8 cellular contexts compared by ENCODE assay signal in the genomic region with DNA sequence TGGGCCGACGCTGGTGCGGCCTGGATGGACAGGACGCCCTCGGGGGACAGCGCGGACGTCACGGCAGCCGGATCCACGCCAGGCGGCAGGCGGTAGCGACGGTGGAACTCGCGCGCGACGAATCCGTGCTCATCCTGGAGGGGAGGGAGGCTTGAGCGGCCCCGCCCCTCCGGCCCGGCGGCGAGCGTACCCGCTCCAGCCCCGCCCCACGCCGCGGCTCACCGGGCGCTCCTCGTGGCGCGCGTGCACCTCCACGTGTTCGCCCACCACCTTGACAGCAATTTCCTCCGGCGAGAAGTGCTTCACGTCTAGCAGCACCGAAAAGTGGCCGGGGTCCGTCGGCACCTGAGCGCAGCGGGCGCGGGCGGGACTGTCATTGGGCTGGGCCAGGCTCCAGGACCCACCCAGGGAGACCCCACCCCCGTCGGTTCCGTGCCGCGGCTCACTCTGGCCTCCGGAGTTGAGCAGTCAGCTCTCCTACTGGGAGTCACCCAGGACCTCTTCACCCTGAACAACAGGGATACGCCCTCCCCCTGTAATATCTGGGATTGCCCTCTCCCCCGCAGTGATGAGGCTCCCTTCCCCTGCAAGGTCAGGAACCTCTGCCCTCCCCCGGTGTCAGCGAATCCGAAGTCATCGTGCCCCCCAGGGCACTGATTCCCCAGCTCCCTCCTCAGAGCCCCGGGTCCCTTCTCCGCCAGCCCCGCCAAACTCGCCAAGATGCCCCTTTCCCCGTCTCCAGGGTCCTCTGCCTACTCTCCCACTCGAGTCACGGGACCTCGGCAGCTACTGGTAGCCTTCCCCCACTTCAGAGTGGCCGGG. TPM values are rescaled to one million over a fixed set of nuclear protein-coding genes. Genes with fewer than 3 reads are reported as not detected.
DNase-seq lines count a peak whose midpoint lies in the region; ATAC-seq and TF ChIP-seq lines count a peak whose summit lies in the region.

No MANE protein-coding gene starts in this region.

- H3K27ac Mint-ChIP-seq in activated naive CD8-positive, alpha-beta T cell treated with anti-CD3 and anti-CD28 coated beads, Interleukin-2, amount 10 ng/mL, durations not matched to agents 7 days and 5 days: peak overlapping the region; percentile 21

- peaks cover 3% of the 10 kb centered on the region for H3K27me3 Mint-ChIP-seq in activated naive CD8-positive, alpha-beta T cell treated with anti-CD3 and anti-CD28 coated beads, Interleukin-2, amount 10 ng/mL, durations not matched to agents 7 days and 5 days

- intact Hi-C loops in spleen (cut with DNase I; ENCODE audit: low total_unique reads): no loop called here

- peak; percentile 70 for DNase-seq in activated naive CD8-positive, alpha-beta T cell treated with anti-CD3 and anti-CD28 coated beads, Interleukin-2, amount 10 ng/mL, durations not matched to agents 7 days and 5 days
- DNase-seq in spleen: peak; percentile 83
- no peak for DNase-seq in NCI-H128 (lab: John Stamatoyannopoulos, UW; ENCODE audit: unreplicated experiment)
- DNase-seq in SHP77 treated with DMSO at 0.1 percent for 48 hours (lab: John Stamatoyannopoulos, UW): no peak
- DNase-seq in NCI-H1048 (lab: John Stamatoyannopoulos, UW): no peak

- H3K27ac ChIP-seq in HUES64 (ENCODE audit: low read depth, low read length) (no peak overlapping the region), spleen (peak overlapping the region in 6 of 8 donors; percentile 12 to 98 (median 96))

- H3K36me3 ChIP-seq in HUES64 (ENCODE audit: insufficient read depth, low read length): peaks cover 9% of the 10 kb centered on the region
- H3K36me3 ChIP-seq in spleen: peaks cover 0 to 53% (median 29%) of the 10 kb centered on the region in 6 donors

- TF ChIP-seq CTCF in spleen (IDR thresholded peaks at IDR 0.05 in 8 of 11, conservative IDR thresholded peaks at IDR 0.05 in 3 of 11): no peak

- no peak for ATAC-seq in activated naive CD8-positive, alpha-beta T cell treated with anti-CD3 and anti-CD28 coated beads, Interleukin-2, amount 10 ng/mL, durations not matched to agents 7 days and 5 days (ENCODE audit: low read depth)
- ATAC-seq in HG03565 (IDR thresholded peaks at IDR 0.05; ENCODE audit: unreplicated experiment): no peak

- no peaks in the 10 kb centered on the region for H3K9me3 ChIP-seq in HUES64 (ENCODE audit: insufficient read depth, low read depth, low read length)
- no peaks in the 10 kb centered on the region for H3K9me3 ChIP-seq in spleen

- H3K36me3 Mint-ChIP-seq in activated naive CD8-positive, alpha-beta T cell treated with anti-CD3 and anti-CD28 coated beads, Interleukin-2, amount 10 ng/mL, durations not matched to agents 7 days and 5 days: peaks cover 19% of the 10 kb centered on the region

- peak overlapping the region; percentile 3; the same call in 1 of the 2 replicates for H3K9ac ChIP-seq in HUES64 (ENCODE audit: low read depth, low read length)

- H3K4me1 Mint-ChIP-seq in activated naive CD8-positive, alpha-beta T cell treated with anti-CD3 and anti-CD28 coated beads, Interleukin-2, amount 10 ng/mL, durations not matched to agents 7 days and 5 days: peaks cover 20% of the 10 kb centered on the region

- no peak for TF ChIP-seq POLR2A in spleen (IDR thresholded peaks at IDR 0.05)

- peaks cover 19% of the 10 kb centered on the region for H3K27me3 ChIP-seq in HUES64 (ENCODE audit: insufficient read depth, low read length)
- H3K27me3 ChIP-seq in spleen (replicated peaks in 1 of 7): peaks cover 0 to 23% (median 4%) of the 10 kb centered on the region in 7 donors

- H3K4me3 ChIP-seq in HUES64 (ENCODE audit: low read length) (peak overlapping the region; percentile 56), iPS-11a (ENCODE audit: low read depth, low read length) (peak overlapping the region; percentile 37), spleen (peak overlapping the region in 6 of 8 donors; percentile 21 to 94 (median 59))

- POLR2A ChIA-PET in activated naive CD8-positive, alpha-beta T cell treated with anti-CD3 and anti-CD28 coated beads, Interleukin-2, amount 10 ng/mL, durations not matched to agents 7 days and 5 days (lab: Charles Lee): interaction anchor here (1.9 to 2.7 kb wide), 4 partner anchors 11 to 43 kb away, joined by 7 to 17 read pairs (median 12); partner anchors contain the start of genes IGFLR1, PSENEN and U2AF1L4

- no peaks in the 10 kb centered on the region for H3K9me3 Mint-ChIP-seq in activated naive CD8-positive, alpha-beta T cell treated with anti-CD3 and anti-CD28 coated beads, Interleukin-2, amount 10 ng/mL, durations not matched to agents 7 days and 5 days

- peaks cover 9% of the 10 kb centered on the region; the same call in 1 of the 2 replicates for H3K4me1 ChIP-seq in HUES64 (ENCODE audit: insufficient read depth, low read length)
- H3K4me1 ChIP-seq in spleen: peaks cover 25 to 56% (median 40%) of the 10 kb centered on the region in 6 donors

- 7% methylated on average over 74 of the region's 74 CpGs for WGBS in HUES64
- 14 to 32% (median 29%) methylated on average over 31 to 74 of the region's 74 CpGs for WGBS in spleen, 5 donors

- H3K4me3 Mint-ChIP-seq in activated naive CD8-positive, alpha-beta T cell treated with anti-CD3 and anti-CD28 coated beads, Interleukin-2, amount 10 ng/mL, durations not matched to agents 7 days and 5 days: peak overlapping the region; percentile 58

RNA-seq across cellular contexts. Expression of gene HSPB6, which starts 1.1 kb away (rescaled TPM):
- 0.30 TPM for polyA plus RNA-seq in HUES64 (2013, experiment 1 of 2)
- 0.63 TPM for polyA plus RNA-seq in HUES64 (2013, experiment 2 of 2)
- under 1 TPM in 1 of 2 experiments, not detected in 1; 0.36 TPM for total RNA-seq in activated naive CD8-positive, alpha-beta T cell treated with anti-CD3 and anti-CD28 coated beads, Interleukin-2, amount 10 ng/mL, durations not matched to agents 7 days and 5 days
- total RNA-seq in spleen: 1 to 10 TPM; 2.1 to 5.9 (median 4.3) TPM
- 10 to 100 TPM in 1 of 3 donors, 1 to 10 TPM in 2; 2.9 to 11.0 (median 5.8) TPM for polyA plus RNA-seq in spleen

RNA-seq across cellular contexts. Expression of gene PROSER3, which starts 2.2 kb away (rescaled TPM):
- 13.1 TPM for polyA plus RNA-seq in HUES64 (2013, experiment 1 of 2)
- polyA plus RNA-seq in HUES64 (2013, experiment 2 of 2): 21.7 TPM
- total RNA-seq in activated naive CD8-positive, alpha-beta T cell treated with anti-CD3 and anti-CD28 coated beads, Interleukin-2, amount 10 ng/mL, durations not matched to agents 7 days and 5 days: 10 to 100 TPM; 53.0 to 59.9 TPM
- total RNA-seq in spleen: 10 to 100 TPM in 6 of 7 donors, 1 to 10 TPM in 1; 6.6 to 25.2 (median 16.3) TPM
- polyA plus RNA-seq in spleen: 1 to 10 TPM; 2.0 to 8.4 (median 2.1) TPM

RNA-seq across cellular contexts. Expression of gene LIN37, which starts 7.4 kb away (rescaled TPM):
- 2.3 TPM for polyA plus RNA-seq in HUES64 (2013, experiment 1 of 2)
- 3.3 TPM for polyA plus RNA-seq in HUES64 (2013, experiment 2 of 2)
- 10 to 100 TPM; 18.3 to 22.4 TPM for total RNA-seq in activated naive CD8-positive, alpha-beta T cell treated with anti-CD3 and anti-CD28 coated beads, Interleukin-2, amount 10 ng/mL, durations not matched to agents 7 days and 5 days
- total RNA-seq in spleen: 10 to 100 TPM in 5 of 7 donors, 1 to 10 TPM in 2; 7.0 to 19.5 (median 10.7) TPM
- 10 to 100 TPM; 13.7 to 28.5 (median 18.5) TPM for polyA plus RNA-seq in spleen

RNA-seq across cellular contexts. Expression of gene PSENEN, which starts 10.3 kb away (rescaled TPM):
- 54.2 TPM for polyA plus RNA-seq in HUES64 (2013, experiment 1 of 2)
- 56.0 TPM for polyA plus RNA-seq in HUES64 (2013, experiment 2 of 2)
- total RNA-seq in activated naive CD8-positive, alpha-beta T cell treated with anti-CD3 and anti-CD28 coated beads, Interleukin-2, amount 10 ng/mL, durations not matched to agents 7 days and 5 days: 10 to 100 TPM; 35.7 to 36.3 TPM
- total RNA-seq in spleen: 10 to 100 TPM; 37.5 to 55.7 (median 47.6) TPM
- polyA plus RNA-seq in spleen: 10 to 100 TPM; 61.9 to 71.3 (median 62.1) TPM

RNA-seq across cellular contexts. Expression of gene U2AF1L4, which starts 10.5 kb away (rescaled TPM):
- polyA plus RNA-seq in HUES64 (2013, experiment 1 of 2): 11.7 TPM
- 11.4 TPM for polyA plus RNA-seq in HUES64 (2013, experiment 2 of 2)
- 10 to 100 TPM; 31.9 to 33.1 TPM for total RNA-seq in activated naive CD8-positive, alpha-beta T cell treated with anti-CD3 and anti-CD28 coated beads, Interleukin-2, amount 10 ng/mL, durations not matched to agents 7 days and 5 days
- total RNA-seq in spleen: 10 to 100 TPM; 27.3 to 65.1 (median 29.7) TPM
- polyA plus RNA-seq in spleen: 10 to 100 TPM; 27.2 to 96.5 (median 60.7) TPM

Comparison
In these comparisons a context has a peak if more than half of its experiments do, and no peak if none do; other contexts are left out.
1. DNase-seq: peak in activated naive CD8-positive, alpha-beta T cell treated with anti-CD3 and anti-CD28 coated beads, Interleukin-2, amount 10 ng/mL, durations not matched to agents 7 days and 5 days (single experiment) and spleen (single experiment); none in NCI-H128 (single experiment), SHP77 treated with DMSO at 0.1 percent for 48 hours (single experiment) and NCI-H1048 (single experiment).
2. Peak in every context shown above with its lines, with median percentiles within 50 percentile points of each other: H3K4me3 ChIP-seq.